Comparison of ENCODE assay signal across 13 cellular contexts in genomic region chr11:71181566-71181965, GRCh38.
"Had no signal": no experiment of that assay in that cellular context is flagged by ENCODE, and none has a peak within 500 bp of the region (broad histone marks: within the 10 kb centered on the region; RNA-seq: fewer than 3 reads in every experiment).

No MANE protein-coding gene starts in this region.

- H3K36me3 Mint-ChIP-seq: naive thymus-derived CD4-positive, alpha-beta T cell had no signal

- H3K4me1 ChIP-seq: colonic mucosa had no signal

- H3K4me3 ChIP-seq: colonic mucosa had no signal

- H3K27me3 ChIP-seq: colonic mucosa had no signal

- H3K27ac ChIP-seq: colonic mucosa, neutrophil had no signal

- H3K36me3 ChIP-seq: colonic mucosa, neutrophil had no signal

- H3K9me3 ChIP-seq: colonic mucosa, neutrophil had no signal

- H3K4me1 Mint-ChIP-seq: immature natural killer cell; naive thymus-derived CD4-positive, alpha-beta T cell had no signal

- DNase-seq: colonic mucosa; effector CD4-positive, alpha-beta T cell; immature natural killer cell; left colon; mesendoderm; naive thymus-derived CD4-positive, alpha-beta T cell; nephron progenitor cell; small intestine; stimulated activated CD4-positive, alpha-beta T cell treated with anti-CD3 and anti-CD28 coated beads, Interleukin-2, amount 100 ng/mL, for 48 hours; stimulated activated naive CD4-positive, alpha-beta T cell treated with Interleukin-2 at 50 U/mL for 16 hours had no signal

- H3K27ac Mint-ChIP-seq: immature natural killer cell; naive thymus-derived CD4-positive, alpha-beta T cell; nephron progenitor cell; type B pancreatic cell had no signal

- ATAC-seq: esophagus mucosa; left colon; naive thymus-derived CD4-positive, alpha-beta T cell had no signal

- H3K4me3 Mint-ChIP-seq: immature natural killer cell; naive thymus-derived CD4-positive, alpha-beta T cell; nephron progenitor cell; type B pancreatic cell had no signal

- H3K27me3 Mint-ChIP-seq: type B pancreatic cell had no signal
